In genomic region chr12:86801439-86801838, GRCh38 we compare ENCODE assay signal across 23 cellular contexts.
DNase-seq lines count a peak whose midpoint lies in the region; TF ChIP-seq lines count a peak whose summit lies in the region.
"Had no signal": no experiment of that assay in that cellular context is flagged by ENCODE, and none has a peak within 500 bp of the region (broad histone marks: within the 10 kb centered on the region; RNA-seq: fewer than 3 reads in every experiment).

No MANE protein-coding gene starts in this region.

- in situ Hi-C loops in mammary epithelial cell (cut with MboI; ENCODE audit: low sequenced_read_pairs in 2 of 2) = no loop called here

- WGBS in mammary epithelial cell (ENCODE audit: low coverage, missing lambda C conversion rate) = 91% methylated on average over 1 of the region's 1 CpG

- dilution Hi-C loops in mammary epithelial cell (cut with HindIII; ENCODE audit: low sequenced_read_pairs) = no loop called here

- CTCF ChIA-PET in mammary epithelial cell (lab: Charles Lee; ENCODE audit: low non-redundant PET) = no interaction called here

- H3K36me3 ChIP-seq in mammary epithelial cell (ENCODE audit: insufficient read depth, low read length) = no peaks in the 10 kb centered on the region
- H3K36me3 ChIP-seq: BE2C had no signal

- no peak overlapping the region for H3K4me3 ChIP-seq in mammary epithelial cell (replicated peaks in 1 of 3; ENCODE audit: insufficient read depth in 1 of 3, low read depth in 2 of 3, low read length in 3 of 3)

- no peaks in the 10 kb centered on the region for H4K20me1 ChIP-seq in mammary epithelial cell (ENCODE audit: insufficient read depth, low read length)

- no peak overlapping the region for H3K27ac ChIP-seq in mammary epithelial cell (ENCODE audit: insufficient read depth, low read depth, low read length)

- no peaks in the 10 kb centered on the region for H3K4me1 ChIP-seq in mammary epithelial cell (ENCODE audit: insufficient read depth, low read length)

- intact Hi-C loops in mammary epithelial cell (cut with micrococcal nuclease) = no loop called here

- H3K9me3 ChIP-seq in mammary epithelial cell (replicated peaks; ENCODE audit: insufficient read depth, low read length) = no peaks in the 10 kb centered on the region
- H3K9me3 ChIP-seq: BE2C, SK-N-SH had no signal

- peak; percentile 7 for DNase-seq in A172 (ENCODE audit: low spot score)
- DNase-seq in LoVo (ENCODE audit: low spot score) = peak; percentile 52
- DNase-seq in mammary epithelial cell = peak; percentile 55
- peak; percentile 51 for DNase-seq in kidney glomerular epithelial cell (lab: John Stamatoyannopoulos, UW)
- no peak for DNase-seq in GM20000 (ENCODE audit: low spot score)
- no peak for DNase-seq in NCI-H1105 treated with DMSO at 0.1 percent for 48 hours (lab: John Stamatoyannopoulos, UW)
- DNase-seq in stimulated activated CD4-positive, alpha-beta T cell treated with anti-CD3 and anti-CD28 coated beads, Interleukin-4, amount 100 ng/mL, for 1 hour = no peak
- DNase-seq: BE2C; CD4-positive, CD25-positive, alpha-beta regulatory T cell; COR-L47; DMS153; EL; IMR-90; MM.1S; NCI-H1092; NCI-H146; NCI-H2029 treated with DMSO at 0.1 percent for 48 hours; NCI-H2171; NCI-H446; NCI-H526 treated with DMSO at 0.1 percent for 48 hours; NK-92 treated with Interleukin-12 subunit alpha and Interleukin-12 subunit beta, amount 100 ng/mL, for 24 hours; SHP77 treated with DMSO at 0.1 percent for 48 hours; SK-N-SH had no signal

- H3K9ac ChIP-seq in mammary epithelial cell (ENCODE audit: insufficient read depth, low read length) = no peak overlapping the region
- H3K9ac ChIP-seq: SK-N-SH had no signal

- H2AFZ ChIP-seq in mammary epithelial cell (ENCODE audit: low read depth, low read length) = no peak overlapping the region

- H3K79me2 ChIP-seq in mammary epithelial cell (ENCODE audit: insufficient read depth, low read length) = no peaks in the 10 kb centered on the region

- BruUV-seq in mammary epithelial cell (replicated peaks; lab: Mats Ljungman, UMichigan) = no TSS peak

- no peak overlapping the region for H3K4me2 ChIP-seq in mammary epithelial cell (ENCODE audit: insufficient read depth, low read depth, low read length)
- H3K4me2 ChIP-seq: SK-N-SH had no signal

- no peaks in the 10 kb centered on the region for H3K27me3 ChIP-seq in mammary epithelial cell (ENCODE audit: insufficient read depth, low read length)
- H3K27me3 ChIP-seq: BE2C had no signal

- TF ChIP-seq CTCF in mammary epithelial cell (conservative IDR thresholded peaks at IDR 0.05 in 1 of 2, IDR thresholded peaks at IDR 0.05 in 1 of 2; ENCODE audit: extremely low read depth in 1 of 2, insufficient read depth in 1 of 2, low read depth in 1 of 2, low read length in 2 of 2) (no peak), GM20000 (IDR thresholded peaks at IDR 0.05; ENCODE audit: extremely low read depth, missing control alignments) (no peak)

Comparison
In these comparisons a context has a peak if more than half of its experiments do, and no peak if none do; other contexts are left out.
1. DNase-seq: peak in A172 (single experiment), LoVo (single experiment), mammary epithelial cell (single experiment) and kidney glomerular epithelial cell (single experiment); none in GM20000 (single experiment), NCI-H1105 treated with DMSO at 0.1 percent for 48 hours (single experiment) and stimulated activated CD4-positive, alpha-beta T cell treated with anti-CD3 and anti-CD28 coated beads, Interleukin-4, amount 100 ng/mL, for 1 hour (single experiment).